In genomic region chr3:30700702-30701321, GRCh38 we compare ENCODE assay signal across 32 cellular contexts.
"Had no signal": no experiment of that assay in that cellular context is flagged by ENCODE, and none has a peak within 500 bp of the region (broad histone marks: within the 10 kb centered on the region; RNA-seq: fewer than 3 reads in every experiment).

No MANE protein-coding gene starts in this region.

- FAIRE-seq: islet of Langerhans had no signal

- H3K36me3 ChIP-seq: cardiac muscle cell, colonic mucosa, gastrocnemius medialis, suprapubic skin, WERI-Rb-1 had no signal

- H3K27me3 Mint-ChIP-seq: activated CD4-positive, alpha-beta T cell treated with anti-CD3 and anti-CD28 coated beads, Interleukin-2, amount 10 ng/mL, durations not matched to agents 7 days and 5 days; activated CD8-positive, alpha-beta memory T cell treated with anti-CD3 and anti-CD28 coated beads, Interleukin-2, amount 10 ng/mL, durations not matched to agents 7 days and 5 days; activated T-helper 17 cell treated with anti-CD3 and anti-CD28 coated beads, Interleukin-2, amount 50 U/mL, for 72 hours had no signal

- H3K27ac Mint-ChIP-seq: activated CD8-positive, alpha-beta memory T cell treated with anti-CD3 and anti-CD28 coated beads, Interleukin-2, amount 10 ng/mL, durations not matched to agents 7 days and 5 days; activated CD8-positive, alpha-beta T cell treated with anti-CD3 and anti-CD28 coated beads, Interleukin-2, amount 10 ng/mL, durations not matched to agents 7 days and 5 days; activated T-helper 17 cell treated with anti-CD3 and anti-CD28 coated beads, Interleukin-2, amount 50 U/mL, for 72 hours; T-helper 1 cell treated with Interleukin-12 subunit alpha and Interleukin-12 subunit beta and Interleukin-4 antibody, amounts not matched to agents 30 μg/mL and 1 μg/mL, for 36 hours had no signal

- DNase-seq: activated CD4-positive, alpha-beta T cell treated with anti-CD3 and anti-CD28 coated beads, Interleukin-2, amount 10 ng/mL, durations not matched to agents 7 days and 5 days; activated CD8-positive, alpha-beta memory T cell treated with anti-CD3 and anti-CD28 coated beads, Interleukin-2, amount 10 ng/mL, durations not matched to agents 7 days and 5 days; activated CD8-positive, alpha-beta T cell treated with anti-CD3 and anti-CD28 coated beads, Interleukin-2, amount 10 ng/mL, durations not matched to agents 7 days and 5 days; activated gamma-delta T cell treated with Interleukin-2 at 50 U/mL for 16 hours; adrenal gland; aorta; body of pancreas; cerebellar nuclear complex; colonic mucosa; dorsolateral prefrontal cortex; effector memory CD4-positive, alpha-beta T cell; erythroblast; gastrocnemius medialis; glutamatergic neuron; left ventricle myocardium inferior; mucosa of descending colon; stimulated activated CD4-positive, alpha-beta T cell treated with anti-CD3 and anti-CD28 coated beads, Interleukin-15, amount 100 ng/mL, for 24 hours; stimulated activated CD4-positive, alpha-beta T cell treated with anti-CD3 and anti-CD28 coated beads, Interleukin-2, amount 100 ng/mL, for 24 hours; stimulated activated naive CD4-positive, alpha-beta T cell; T-helper 9 cell; tibial artery; upper lobe of right lung; WERI-Rb-1 had no signal

- H3K9me3 Mint-ChIP-seq: activated naive CD4-positive, alpha-beta T cell treated with anti-CD3 and anti-CD28 coated beads, Interleukin-2, amount 50 U/mL, for 72 hours; activated T-helper 17 cell treated with anti-CD3 and anti-CD28 coated beads, Interleukin-2, amount 50 U/mL, for 72 hours; T-helper 1 cell treated with Interleukin-12 subunit alpha and Interleukin-12 subunit beta and Interleukin-4 antibody, amounts not matched to agents 30 μg/mL and 1 μg/mL, for 36 hours had no signal

- H3K4me3 Mint-ChIP-seq: activated CD4-positive, alpha-beta T cell treated with anti-CD3 and anti-CD28 coated beads, Interleukin-2, amount 10 ng/mL, durations not matched to agents 7 days and 5 days; activated CD8-positive, alpha-beta memory T cell treated with anti-CD3 and anti-CD28 coated beads, Interleukin-2, amount 10 ng/mL, durations not matched to agents 7 days and 5 days; activated CD8-positive, alpha-beta T cell treated with anti-CD3 and anti-CD28 coated beads, Interleukin-2, amount 10 ng/mL, durations not matched to agents 7 days and 5 days; activated T-helper 17 cell treated with anti-CD3 and anti-CD28 coated beads, Interleukin-2, amount 50 U/mL, for 72 hours; T-helper 1 cell treated with Interleukin-12 subunit alpha and Interleukin-12 subunit beta and Interleukin-4 antibody, amounts not matched to agents 30 μg/mL and 1 μg/mL, for 36 hours had no signal

- H3K4me3 ChIP-seq: adrenal gland, body of pancreas, cardiac muscle cell, colonic mucosa, dorsolateral prefrontal cortex, gastrocnemius medialis, left ventricle myocardium inferior, lung, mucosa of descending colon, right atrium auricular region, suprapubic skin, tibial artery, upper lobe of right lung had no signal

- H3K27me3 ChIP-seq: adrenal gland, body of pancreas, cardiac muscle cell, colonic mucosa, gastrocnemius medialis, right atrium auricular region, suprapubic skin, tibial artery, upper lobe of right lung had no signal

- H3K4me1 Mint-ChIP-seq: activated CD8-positive, alpha-beta memory T cell treated with anti-CD3 and anti-CD28 coated beads, Interleukin-2, amount 10 ng/mL, durations not matched to agents 7 days and 5 days; activated T-helper 17 cell treated with anti-CD3 and anti-CD28 coated beads, Interleukin-2, amount 50 U/mL, for 72 hours had no signal

- H3K27ac ChIP-seq: adrenal gland, body of pancreas, cardiac muscle cell, colonic mucosa, dorsolateral prefrontal cortex, gastrocnemius medialis, left ventricle myocardium inferior, right atrium auricular region, suprapubic skin, tibial artery, upper lobe of right lung, WERI-Rb-1 had no signal

- H3K9me3 ChIP-seq: adrenal gland, body of pancreas, colonic mucosa, gastrocnemius medialis, right atrium auricular region, suprapubic skin, upper lobe of right lung had no signal

- ATAC-seq: activated CD4-positive, CD25-positive, alpha-beta regulatory T cell treated with anti-CD3 and anti-CD28 coated beads, Interleukin-2, amount 50 U/mL, for 24 hours; activated CD8-positive, alpha-beta memory T cell treated with anti-CD3 and anti-CD28 coated beads, Interleukin-2, amount 10 ng/mL, durations not matched to agents 7 days and 5 days; activated CD8-positive, alpha-beta T cell treated with anti-CD3 and anti-CD28 coated beads, Interleukin-2, amount 10 ng/mL, durations not matched to agents 7 days and 5 days; activated naive CD4-positive, alpha-beta T cell treated with anti-CD3 and anti-CD28 coated beads, Interleukin-2, amount 50 U/mL, for 72 hours; activated T-helper 17 cell treated with anti-CD3 and anti-CD28 coated beads, Interleukin-2, amount 50 U/mL, for 72 hours; body of pancreas; gastrocnemius medialis; mucosa of descending colon; upper lobe of right lung had no signal

- H3K4me1 ChIP-seq: colonic mucosa, upper lobe of right lung had no signal
